ENCODE assay signal across 8 cellular contexts in genomic region chr2:94874277-94874997, GRCh38. TPM values are rescaled to one million over a fixed set of nuclear protein-coding genes. Genes with fewer than 3 reads are reported as not detected.
DNase-seq lines count a peak whose midpoint lies in the region; ATAC-seq and TF ChIP-seq lines count a peak whose summit lies in the region.

No MANE protein-coding gene starts in this region.

- H3K9ac ChIP-seq in neuronal stem cell (ENCODE audit: low read depth, low read length, poor library complexity) = peak overlapping the region; percentile 44

- peak; percentile 98 for TF ChIP-seq CTCF in AG09309 (IDR thresholded peaks at IDR 0.05; ENCODE audit: control insufficient read depth, insufficient read depth, low read depth, low read length, missing control alignments)

- peak overlapping the region; percentile 39 for H2BK5ac ChIP-seq in neuronal stem cell (ENCODE audit: low read length)

- H3K9me3 Mint-ChIP-seq in activated CD4-positive, alpha-beta memory T cell treated with anti-CD3 and anti-CD28 coated beads for 36 hours = no peaks in the 10 kb centered on the region

- ATAC-seq in GM18502 (IDR thresholded peaks at IDR 0.05; ENCODE audit: poor library complexity, unreplicated experiment) (peak; percentile 93), HG02973 (IDR thresholded peaks at IDR 0.05; ENCODE audit: unreplicated experiment) (peak; percentile 85)

- peak overlapping the region; percentile 56 for H3K14ac ChIP-seq in neuronal stem cell (ENCODE audit: low read length)

- no CpG with 5 or more reads among the region's 53 CpGs for WGBS in neuronal stem cell (ENCODE audit: extremely low coverage in 2 of 2, insufficient read length in 2 of 2, insufficient replicate concordance in 1 of 2), 2 donors

- H3K4me3 Mint-ChIP-seq in activated CD4-positive, alpha-beta memory T cell treated with anti-CD3 and anti-CD28 coated beads for 36 hours = no peak overlapping the region

- H3K4ac ChIP-seq in neuronal stem cell (ENCODE audit: low read length) = no peak overlapping the region

- no peaks in the 10 kb centered on the region for H3K9me3 ChIP-seq in neuronal stem cell (replicated peaks in 1 of 2; ENCODE audit: control insufficient read depth in 2 of 2, insufficient read depth in 1 of 2, low read depth in 1 of 2, low read length in 2 of 2)

- H3K36me3 ChIP-seq in neuronal stem cell (replicated peaks in 1 of 2; ENCODE audit: control insufficient read depth in 2 of 2, insufficient read depth in 2 of 2, low read length in 2 of 2) = no peaks in the 10 kb centered on the region

- DNase-seq in AG09309 (ENCODE audit: low read depth) (no peak), NCI-H2171 treated with DMSO at 0.1 percent for 48 hours (lab: John Stamatoyannopoulos, UW) (peak; percentile 43), epidermal melanocyte (ENCODE audit: insufficient read length, low spot score) (peak; percentile 31), neuronal stem cell (ENCODE audit: low spot score) (peak; percentile 65), NCI-H510A treated with DMSO at 0.1 percent for 48 hours (lab: John Stamatoyannopoulos, UW) (no peak)
- peak; percentile 77 for DNase-seq in activated CD4-positive, alpha-beta memory T cell treated with anti-CD3 and anti-CD28 coated beads for 36 hours

- H3K4me2 ChIP-seq in neuronal stem cell (ENCODE audit: insufficient read depth, low read length, poor library complexity, severe bottlenecking) = peak overlapping the region; percentile 62

- H3K4me1 Mint-ChIP-seq in activated CD4-positive, alpha-beta memory T cell treated with anti-CD3 and anti-CD28 coated beads for 36 hours (ENCODE audit: low read depth) = no peaks in the 10 kb centered on the region

- no peaks in the 10 kb centered on the region for H3K79me1 ChIP-seq in neuronal stem cell (ENCODE audit: low read depth, low read length)

- no peak overlapping the region for H2BK12ac ChIP-seq in neuronal stem cell (ENCODE audit: low read length)

- peak overlapping the region; percentile 46 for H2AK5ac ChIP-seq in neuronal stem cell (ENCODE audit: low read depth, low read length)

- H4K8ac ChIP-seq in neuronal stem cell (ENCODE audit: low read depth, low read length) = peak overlapping the region; percentile 43

- H2AFZ ChIP-seq in neuronal stem cell (ENCODE audit: low read length) = peak overlapping the region; percentile 24

- CTCF ChIA-PET in activated CD4-positive, alpha-beta memory T cell treated with anti-CD3 and anti-CD28 coated beads for 36 hours (lab: Charles Lee) = interaction anchor here (1.4 to 3.2 kb wide), 2 partner anchors 11 to 82 kb away, joined by 4 to 19 read pairs; no protein-coding TSS in a partner anchor

- POLR2A ChIA-PET in activated CD4-positive, alpha-beta memory T cell treated with anti-CD3 and anti-CD28 coated beads for 36 hours (lab: Charles Lee) = no interaction called here

- intact Hi-C loops in activated CD4-positive, alpha-beta memory T cell treated with anti-CD3 and anti-CD28 coated beads for 36 hours (cut with micrococcal nuclease) = loop anchor here (2.0 kb wide), 1 partner anchor 82 kb away; no protein-coding TSS in a partner anchor

- no peak overlapping the region for H2BK120ac ChIP-seq in neuronal stem cell (ENCODE audit: low read depth, low read length)

- H3K27ac ChIP-seq in neuronal stem cell (replicated peaks; ENCODE audit: low read length) = no peak overlapping the region

- no peak overlapping the region for H3K27ac Mint-ChIP-seq in activated CD4-positive, alpha-beta memory T cell treated with anti-CD3 and anti-CD28 coated beads for 36 hours

- H3K4me3 ChIP-seq in AG09309 (ENCODE audit: control insufficient read depth, low read depth, low read length) (no peak overlapping the region), neuronal stem cell (ENCODE audit: low read length in 2 of 2) (peak overlapping the region in 1 of 2 donors; percentile 43)

- H2BK15ac ChIP-seq in neuronal stem cell (ENCODE audit: low read length) = peak overlapping the region; percentile 26

- H3K27me3 Mint-ChIP-seq in activated CD4-positive, alpha-beta memory T cell treated with anti-CD3 and anti-CD28 coated beads for 36 hours = peaks cover 6% of the 10 kb centered on the region

- peak overlapping the region; percentile 87 for H3K18ac ChIP-seq in neuronal stem cell (ENCODE audit: low read length)

- peaks cover 2 to 4% of the 10 kb centered on the region in 2 donors for H3K4me1 ChIP-seq in neuronal stem cell (ENCODE audit: control insufficient read depth in 2 of 2, insufficient read depth in 1 of 2, low read depth in 1 of 2, low read length in 2 of 2)

- H3K23ac ChIP-seq in neuronal stem cell (ENCODE audit: low read depth, low read length, poor library complexity) = peak overlapping the region; percentile 80

- no peak overlapping the region for H4K91ac ChIP-seq in neuronal stem cell (ENCODE audit: low read depth, low read length, poor library complexity)

- no peaks in the 10 kb centered on the region for H3K36me3 Mint-ChIP-seq in activated CD4-positive, alpha-beta memory T cell treated with anti-CD3 and anti-CD28 coated beads for 36 hours

- peaks cover 0 to 25% (median 14%) of the 10 kb centered on the region in 3 experiments for H3K27me3 ChIP-seq in neuronal stem cell (ENCODE audit: control insufficient read depth in 3 of 3, insufficient read depth in 3 of 3, low read depth in 1 of 3, low read length in 3 of 3)

RNA-seq across cellular contexts. Expression of gene TEKT4, which starts 3.2 kb away (rescaled TPM):
- not detected for total RNA-seq in activated CD4-positive, alpha-beta memory T cell treated with anti-CD3 and anti-CD28 coated beads for 36 hours
- not detected for polyA plus RNA-seq in neuronal stem cell (2013, experiment 1 of 2)
- not detected for polyA plus RNA-seq in neuronal stem cell (2013, experiment 2 of 2)

Comparison
In these comparisons a context has a peak if more than half of its experiments do, and no peak if none do; other contexts are left out.
1. DNase-seq: peak in NCI-H2171 treated with DMSO at 0.1 percent for 48 hours (single experiment), activated CD4-positive, alpha-beta memory T cell treated with anti-CD3 and anti-CD28 coated beads for 36 hours (single experiment), epidermal melanocyte (single experiment) and neuronal stem cell (single experiment); none in AG09309 (single experiment) and NCI-H510A treated with DMSO at 0.1 percent for 48 hours (single experiment).